19 cellular contexts compared by ENCODE assay signal in genomic region chr6:142008016-142008735, GRCh38.
A peak's percentile ranks its signal among the peaks of the same experiment; 100 is the strongest.
DNase-seq lines count a peak whose midpoint lies in the region; ATAC-seq and TF ChIP-seq lines count a peak whose summit lies in the region.
"Had no signal": no experiment of that assay in that cellular context is flagged by ENCODE, and none has a peak within 500 bp of the region (broad histone marks: within the 10 kb centered on the region; RNA-seq: fewer than 3 reads in every experiment).

No MANE protein-coding gene starts in this region.

- peak overlapping the region; percentile 17 for H2AFZ ChIP-seq in ACC112 (ENCODE audit: low read length, unreplicated experiment)

- H3K9me3 ChIP-seq in SJSA1 (replicated peaks) (no peaks in the 10 kb centered on the region), right atrium auricular region (peaks cover 0 to 4% of the 10 kb centered on the region in 2 donors)

- H3K4me3 ChIP-seq in ACC112 (ENCODE audit: low read depth, low read length): no peak overlapping the region
- no peak overlapping the region for H3K4me3 ChIP-seq in SJSA1
- no peak overlapping the region for H3K4me3 ChIP-seq in right atrium auricular region

- H3K27me3 ChIP-seq in ACC112 (ENCODE audit: insufficient read depth, low read length) (no peaks in the 10 kb centered on the region), SJSA1 (replicated peaks) (no peaks in the 10 kb centered on the region), foreskin keratinocyte (no peaks in the 10 kb centered on the region), right atrium auricular region (no peaks in the 10 kb centered on the region)

- H3K4me1 ChIP-seq in ACC112 (ENCODE audit: control insufficient read depth, insufficient read depth, low read length, unreplicated experiment): peaks cover 30% of the 10 kb centered on the region
- H3K4me1 ChIP-seq in SJSA1 (replicated peaks): peaks cover 51% of the 10 kb centered on the region
- H3K4me1 ChIP-seq in foreskin keratinocyte: peaks cover 41% of the 10 kb centered on the region
- no peaks in the 10 kb centered on the region for H3K4me1 ChIP-seq in right atrium auricular region

- peak; percentile 16 for DNase-seq in HCEC 1CT
- no peak for DNase-seq in SJSA1 (ENCODE audit: low read depth in 1 of 2, low spot score in 2 of 2)
- no peak for DNase-seq in foreskin keratinocyte
- no peak for DNase-seq in right atrium auricular region (ENCODE audit: low spot score)
- DNase-seq in KG1 (lab: John Stamatoyannopoulos, UW): no peak
- DNase-seq: 8988T, DMS153, H9, MV-4-11, NCI-H1417, NCI-H187, NCI-H2107, NCI-H2227 treated with DMSO at 0.1 percent for 48 hours, NCI-H524 treated with DMSO at 0.1 percent for 48 hours, PC-3 had no signal

- H3K36me3 ChIP-seq in ACC112 (ENCODE audit: insufficient read depth, low read length) (no peaks in the 10 kb centered on the region), SJSA1 (no peaks in the 10 kb centered on the region), right atrium auricular region (no peaks in the 10 kb centered on the region)

- TF ChIP-seq CTCF in foreskin keratinocyte (conservative IDR thresholded peaks at IDR 0.05) (no peak), right atrium auricular region (IDR thresholded peaks at IDR 0.05) (no peak)

- no peak overlapping the region for H3K27ac ChIP-seq in ACC112 (ENCODE audit: low read depth, low read length)
- H3K27ac ChIP-seq in SJSA1: 0 out of 2 replicates have a peak overlapping the region, but pooled peaks have one; percentile 98
- peak overlapping the region; percentile 67 for H3K27ac ChIP-seq in foreskin keratinocyte
- H3K27ac ChIP-seq in right atrium auricular region: no peak overlapping the region
- H3K27ac ChIP-seq: RWPE1 had no signal

- ATAC-seq in foreskin keratinocyte (peak; percentile 54), GM21825 (IDR thresholded peaks at IDR 0.05; ENCODE audit: unreplicated experiment) (no peak), GM18870 (IDR thresholded peaks at IDR 0.05; ENCODE audit: unreplicated experiment) (no peak)
- ATAC-seq: PC-3 had no signal

- no peaks in the 10 kb centered on the region for H3K79me2 ChIP-seq in ACC112 (ENCODE audit: control insufficient read depth, insufficient read depth, low read length, unreplicated experiment)

Comparison
In these comparisons a context has a peak if more than half of its experiments do, and no peak if none do; other contexts are left out.
1. H3K27ac ChIP-seq: peak in SJSA1 (single experiment) and foreskin keratinocyte (single experiment); none in ACC112 (single experiment) and right atrium auricular region (0 of 2).